ENCODE assay signal across 9 cellular contexts in genomic region chr19:47610902-47611301, GRCh38. TPM values are rescaled to one million over a fixed set of nuclear protein-coding genes. Genes with fewer than 3 reads are reported as not detected.
DNase-seq lines count a peak whose midpoint lies in the region; ATAC-seq and TF ChIP-seq lines count a peak whose summit lies in the region.
"Had no signal": no experiment of that assay in that cellular context is flagged by ENCODE, and none has a peak within 500 bp of the region (broad histone marks: within the 10 kb centered on the region; RNA-seq: fewer than 3 reads in every experiment).

No MANE protein-coding gene starts in this region.

- peaks cover 12% of the 10 kb centered on the region for H3K36me3 Mint-ChIP-seq in activated CD8-positive, alpha-beta memory T cell treated with anti-CD3 and anti-CD28 coated beads, Interleukin-2, amount 10 ng/mL, durations not matched to agents 7 days and 5 days

- peak overlapping the region; percentile 22 for H3K4me3 Mint-ChIP-seq in activated CD8-positive, alpha-beta memory T cell treated with anti-CD3 and anti-CD28 coated beads, Interleukin-2, amount 10 ng/mL, durations not matched to agents 7 days and 5 days

- no peaks in the 10 kb centered on the region for H3K9me3 Mint-ChIP-seq in activated CD8-positive, alpha-beta memory T cell treated with anti-CD3 and anti-CD28 coated beads, Interleukin-2, amount 10 ng/mL, durations not matched to agents 7 days and 5 days (ENCODE audit: low read depth)

- CTCF ChIA-PET in activated CD8-positive, alpha-beta memory T cell treated with anti-CD3 and anti-CD28 coated beads, Interleukin-2, amount 10 ng/mL, durations not matched to agents 7 days and 5 days (lab: Charles Lee), result interaction anchor here (0.8 to 2.5 kb wide), 12 partner anchors 9 to 179 kb away, joined by 3 to 11 read pairs (median 4); partner anchors contain the start of gene KPTN

- TF ChIP-seq CTCF in ascending aorta (IDR thresholded peaks at IDR 0.05) (no peak), right lobe of liver (IDR thresholded peaks at IDR 0.05) (no peak), testis (IDR thresholded peaks at IDR 0.05) (no peak), GM13976 (IDR thresholded peaks at IDR 0.05; ENCODE audit: borderline replicate concordance, control extremely low read depth, extremely low read depth, insufficient read depth, missing control alignments) (no peak)

- peaks cover 24% of the 10 kb centered on the region for H3K4me1 Mint-ChIP-seq in activated CD8-positive, alpha-beta memory T cell treated with anti-CD3 and anti-CD28 coated beads, Interleukin-2, amount 10 ng/mL, durations not matched to agents 7 days and 5 days

- TF ChIP-seq POLR2A in right lobe of liver (IDR thresholded peaks at IDR 0.05) (no peak), testis (IDR thresholded peaks at IDR 0.05) (no peak)

- no peaks in the 10 kb centered on the region for H3K9me3 ChIP-seq in ascending aorta
- no peaks in the 10 kb centered on the region for H3K9me3 ChIP-seq in right lobe of liver
- H3K9me3 ChIP-seq in testis, result no peaks in the 10 kb centered on the region

- H3K4me1 ChIP-seq in ascending aorta, result peaks cover 10 to 42% of the 10 kb centered on the region in 2 donors
- H3K4me1 ChIP-seq in right lobe of liver, result peaks cover 0 to 14% (median 7%) of the 10 kb centered on the region in 4 donors
- H3K4me1 ChIP-seq in testis, result peaks cover 23% of the 10 kb centered on the region

- no peaks in the 10 kb centered on the region for H3K27me3 Mint-ChIP-seq in activated CD8-positive, alpha-beta memory T cell treated with anti-CD3 and anti-CD28 coated beads, Interleukin-2, amount 10 ng/mL, durations not matched to agents 7 days and 5 days

- H3K27me3 ChIP-seq in ascending aorta, result no peaks in the 10 kb centered on the region
- no peaks in the 10 kb centered on the region for H3K27me3 ChIP-seq in right lobe of liver
- H3K27me3 ChIP-seq in testis, result no peaks in the 10 kb centered on the region

- peak overlapping the region; percentile 84 to 97 for H3K4me3 ChIP-seq in ascending aorta
- peak overlapping the region in 2 of 3 donors; percentile 99 for H3K4me3 ChIP-seq in right lobe of liver
- no peak overlapping the region for H3K4me3 ChIP-seq in testis

- no peaks in the 10 kb centered on the region for H3K36me3 ChIP-seq in ascending aorta
- no peaks in the 10 kb centered on the region for H3K36me3 ChIP-seq in right lobe of liver
- no peaks in the 10 kb centered on the region for H3K36me3 ChIP-seq in testis (ENCODE audit: low read depth, missing control alignments)

- intact Hi-C loops in ascending aorta (cut with DNase I), result no loop called here
- intact Hi-C loops in right lobe of liver (cut with DNase I), result loop anchor here in 1 of 2 donors (10.0 kb wide), 1 partner anchor 54 kb away; no protein-coding TSS in a partner anchor
- intact Hi-C loops in testis (cut with DNase I; ENCODE audit: low total_unique reads), result no loop called here

- peak overlapping the region in 1 of 2 donors; percentile 70 for H3K27ac ChIP-seq in ascending aorta
- peak overlapping the region; percentile 83 to 99 (median 89) for H3K27ac ChIP-seq in right lobe of liver
- H3K27ac ChIP-seq in testis, result peak overlapping the region; percentile 31 to 85

- H3K27ac Mint-ChIP-seq in activated CD8-positive, alpha-beta memory T cell treated with anti-CD3 and anti-CD28 coated beads, Interleukin-2, amount 10 ng/mL, durations not matched to agents 7 days and 5 days, result peak overlapping the region; percentile 72

- DNase-seq in activated CD8-positive, alpha-beta memory T cell treated with anti-CD3 and anti-CD28 coated beads, Interleukin-2, amount 10 ng/mL, durations not matched to agents 7 days and 5 days, result no peak
- DNase-seq in activated CD8-positive, alpha-beta memory T cell treated with anti-CD3 and anti-CD28 coated beads, Interleukin-2, amount 50 U/mL, for 4 hours, result no peak
- no peak for DNase-seq in ascending aorta (ENCODE audit: low spot score in 2 of 2)
- DNase-seq in right lobe of liver, result no peak
- no peak for DNase-seq in testis
- no peak for DNase-seq in NCI-H1092 treated with DMSO at 0.1 percent for 48 hours (lab: John Stamatoyannopoulos, UW)
- no peak for DNase-seq in GM13976 (ENCODE audit: low spot score)
- DNase-seq: DMS 273 treated with DMSO at 0.1 percent for 48 hours had no signal

- no peak for ATAC-seq in activated CD8-positive, alpha-beta memory T cell treated with anti-CD3 and anti-CD28 coated beads, Interleukin-2, amount 10 ng/mL, durations not matched to agents 7 days and 5 days
- ATAC-seq in right lobe of liver, result no peak
- ATAC-seq in GM21526 (IDR thresholded peaks at IDR 0.05; ENCODE audit: low FRiP score, unreplicated experiment), result no peak

- WGBS in right lobe of liver (ENCODE audit: insufficient coverage, low coverage, low lambda C conversion rate, missing lambda C conversion rate), result 21% methylated on average over 7 of the region's 7 CpGs
- 41 to 43% methylated on average over 7 of the region's 7 CpGs for WGBS in testis, 2 donors

- in situ Hi-C loops in GM13976 (cut with MboI; ENCODE audit: low sequenced_read_pairs, unreplicated experiment), result no loop called here

RNA-seq across cellular contexts. Expression of gene BICRA, which starts 2.0 kb away (rescaled TPM):
- 10 to 100 TPM; 16.6 to 20.7 TPM for total RNA-seq in activated CD8-positive, alpha-beta memory T cell treated with anti-CD3 and anti-CD28 coated beads, Interleukin-2, amount 10 ng/mL, durations not matched to agents 7 days and 5 days
- total RNA-seq in ascending aorta (19.7 TPM), right lobe of liver (1 to 10 TPM; 3.7 to 7.3 (median 6.4) TPM), testis (10 to 100 TPM; 13.5 to 19.2 TPM)
- polyA plus RNA-seq in testis (ENCODE audit: insufficient read depth, low read depth, low replicate concordance), result 9.2 TPM

RNA-seq across cellular contexts. Expression of gene ZNF541, which starts 38.0 kb away (rescaled TPM):
- total RNA-seq in activated CD8-positive, alpha-beta memory T cell treated with anti-CD3 and anti-CD28 coated beads, Interleukin-2, amount 10 ng/mL, durations not matched to agents 7 days and 5 days, result under 1 TPM; 0.32 to 0.40 TPM
- total RNA-seq in ascending aorta (not detected), right lobe of liver (under 1 TPM in 4 of 6 experiments, not detected in 2; 0.12 to 0.25 (median 0.17) TPM), testis (10 to 100 TPM; 30.4 to 51.5 TPM)
- 42.0 TPM for polyA plus RNA-seq in testis (ENCODE audit: insufficient read depth, low read depth, low replicate concordance)

Comparison
In these comparisons a context has a peak if more than half of its experiments do, and no peak if none do; other contexts are left out.
1. H3K4me3 ChIP-seq: peak in ascending aorta (2 of 2) and right lobe of liver (2 of 3); none in testis (0 of 2).
2. RNA of gene ZNF541, which starts 38.0 kb away (total RNA-seq): 30.4 to 51.5 TPM in testis; 0.32 to 0.40 TPM in activated CD8-positive, alpha-beta memory T cell treated with anti-CD3 and anti-CD28 coated beads, Interleukin-2, amount 10 ng/mL, durations not matched to agents 7 days and 5 days, 0.12 to 0.25 TPM in right lobe of liver and not detected in ascending aorta (single experiment); every median in the first group is over 10 times any median in the second.